15 cellular contexts compared by ENCODE assay signal in genomic region chr14:104774453-104775072, GRCh38.
"Had no signal": no experiment of that assay in that cellular context is flagged by ENCODE, and none has a peak within 500 bp of the region (broad histone marks: within the 10 kb centered on the region; RNA-seq: fewer than 3 reads in every experiment).

No MANE protein-coding gene starts in this region.

- DNase-seq: activated CD4-positive, alpha-beta T cell treated with anti-CD3 and anti-CD28 coated beads, Interleukin-2, amount 50 U/mL, for 48 hours; activated T-cell treated with anti-CD3 and anti-CD28 coated beads for 4 hours; effector CD8-positive, alpha-beta T cell; heart right ventricle; left ventricle myocardium superior; mesendoderm; naive thymus-derived CD8-positive, alpha-beta T cell; stimulated activated CD4-positive, alpha-beta T cell treated with anti-CD3 and anti-CD28 coated beads, Interleukin-12 subunit alpha, Interleukin-12 subunit beta, amount 100 ng/mL, for 4 hours; stimulated activated CD4-positive, alpha-beta T cell treated with anti-CD3 and anti-CD28 coated beads, Interleukin-1b, Interleukin-23, amount 100 ng/mL, for 48 hours; stimulated activated CD8-positive, alpha-beta memory T cell treated with anti-CD3 and anti-CD28 coated beads, Interleukin-4, amount 100 ng/mL, for 48 hours; stimulated activated naive CD4-positive, alpha-beta T cell treated with Interleukin-2 at 50 U/mL for 16 hours; T-helper 17 cell; WERI-Rb-1 had no signal

- H3K4me1 ChIP-seq: esophagus muscularis mucosa, heart right ventricle had no signal

- H3K27ac ChIP-seq: esophagus muscularis mucosa, heart right ventricle, tibial nerve, WERI-Rb-1 had no signal

- H3K4me3 ChIP-seq: esophagus muscularis mucosa, heart right ventricle, tibial nerve had no signal

- H3K27me3 ChIP-seq: esophagus muscularis mucosa, heart right ventricle, tibial nerve had no signal

- ATAC-seq: naive thymus-derived CD8-positive, alpha-beta T cell; T-helper 17 cell had no signal
